In the genomic region with DNA sequence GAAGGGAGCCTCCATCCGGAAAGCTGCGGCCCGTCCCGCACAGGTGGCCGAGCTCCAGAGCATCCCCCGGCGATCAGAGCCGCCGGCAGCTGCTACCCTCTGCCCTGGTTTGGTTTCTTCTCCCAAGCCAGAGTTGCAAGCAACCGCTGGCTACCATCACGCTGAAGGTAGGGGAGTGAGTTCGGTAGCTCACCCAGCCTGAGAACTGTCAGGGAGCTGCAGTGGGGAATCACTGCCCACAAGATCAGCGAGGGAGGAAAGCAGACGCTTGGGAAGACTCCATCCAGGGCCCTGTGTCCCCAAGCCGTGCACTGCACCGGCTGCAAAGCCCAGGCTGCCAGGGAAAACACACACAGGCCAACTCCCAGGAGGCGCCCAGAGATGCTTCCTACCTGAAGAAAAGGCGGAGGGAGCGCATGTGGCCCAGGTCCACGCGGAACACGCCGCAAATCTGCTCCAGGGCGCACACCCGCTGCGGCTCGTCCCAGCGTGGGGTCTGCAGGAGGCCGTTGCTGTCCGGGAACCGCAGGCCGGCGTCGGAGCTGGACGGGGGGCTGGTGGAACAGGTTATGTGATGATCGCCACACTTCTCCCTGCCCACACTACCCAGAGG, we compare ENCODE assay signal across 13 cellular contexts.
DNase-seq lines count a peak whose midpoint lies in the region; TF ChIP-seq lines count a peak whose summit lies in the region.
"Had no signal": no experiment of that assay in that cellular context is flagged by ENCODE, and none has a peak within 500 bp of the region (broad histone marks: within the 10 kb centered on the region; RNA-seq: fewer than 3 reads in every experiment).

No MANE protein-coding gene starts in this region.

- no peaks in the 10 kb centered on the region for H3K9me3 ChIP-seq in HUES64 (ENCODE audit: insufficient read depth, low read depth, low read length)
- H3K9me3 ChIP-seq in mesodermal cell (ENCODE audit: control insufficient read depth, low read length): no peaks in the 10 kb centered on the region
- no peaks in the 10 kb centered on the region for H3K9me3 ChIP-seq in stomach smooth muscle (ENCODE audit: control insufficient read depth in 2 of 2, low read length in 2 of 2)
- H3K9me3 ChIP-seq: neutrophil had no signal

- H3K27me3 ChIP-seq in HUES64 (ENCODE audit: insufficient read depth, low read length) (peaks cover 4% of the 10 kb centered on the region; the same call in 1 of the 2 replicates), brain microvascular endothelial cell (replicated peaks) (no peaks in the 10 kb centered on the region), stomach smooth muscle (ENCODE audit: control insufficient read depth in 1 of 2, insufficient read depth in 2 of 2, low read length in 2 of 2) (no peaks in the 10 kb centered on the region)

- in situ Hi-C loops in brain microvascular endothelial cell (cut with HindIII; ENCODE audit: low pct_ligation_motif_present, low sequenced_read_pairs): no loop called here

- H3K9ac ChIP-seq in HUES64 (ENCODE audit: low read depth, low read length) (no peak overlapping the region; the same call in 1 of the 2 replicates), stomach smooth muscle (ENCODE audit: low read length in 2 of 2) (no peak overlapping the region)

- peaks cover 12% of the 10 kb centered on the region for H3K36me3 ChIP-seq in HUES64 (ENCODE audit: insufficient read depth, low read length)
- H3K36me3 ChIP-seq in brain microvascular endothelial cell (replicated peaks): peaks cover 11% of the 10 kb centered on the region
- peaks cover 24% of the 10 kb centered on the region for H3K36me3 ChIP-seq in mesodermal cell (ENCODE audit: control insufficient read depth, insufficient read depth, low read length)
- H3K36me3 ChIP-seq in stomach smooth muscle (ENCODE audit: control insufficient read depth in 2 of 2, insufficient read depth in 2 of 2, low read length in 2 of 2): peaks cover 0 to 7% of the 10 kb centered on the region in 2 donors
- H3K36me3 ChIP-seq: neutrophil had no signal

- no peak overlapping the region for H3K4me3 ChIP-seq in HUES64 (ENCODE audit: low read length)
- H3K4me3 ChIP-seq in brain microvascular endothelial cell (ENCODE audit: low read depth, low read length): peak overlapping the region; percentile 31
- no peak overlapping the region for H3K4me3 ChIP-seq in mesodermal cell (ENCODE audit: extremely low read depth, insufficient read depth, low read length, poor library complexity, severe bottlenecking)
- peak overlapping the region in 1 of 2 donors; percentile 44 for H3K4me3 ChIP-seq in stomach smooth muscle (ENCODE audit: low read length in 2 of 2)

- no peak for DNase-seq in brain microvascular endothelial cell
- DNase-seq in RPMI8226: no peak
- no peak for DNase-seq in mucosa of gallbladder (ENCODE audit: low spot score)
- no peak for DNase-seq in nucleus accumbens (lab: John Stamatoyannopoulos, UW)
- DNase-seq: activated CD4-positive, alpha-beta memory T cell treated with anti-CD3 and anti-CD28 coated beads, Interleukin-2, amount 10 ng/mL, durations not matched to agents 7 days and 5 days; Karpas-422; stimulated activated CD4-positive, alpha-beta T cell treated with anti-CD3 and anti-CD28 coated beads, Interleukin-2, amount 100 ng/mL, for 24 hours; stimulated activated naive CD8-positive, alpha-beta T cell treated with anti-CD3 and anti-CD28 coated beads, Interleukin-15, Interleukin-2, amounts not matched to agents 100 U/mL and 50 U/mL, for 24 hours; T-helper 17 cell had no signal

- peak overlapping the region; percentile 100; the same call in 1 of the 2 replicates for H3K27ac ChIP-seq in HUES64 (ENCODE audit: low read depth, low read length)
- peak overlapping the region; percentile 70 for H3K27ac ChIP-seq in brain microvascular endothelial cell
- peak overlapping the region; percentile 92 for H3K27ac ChIP-seq in mesodermal cell (ENCODE audit: low read depth, low read length, severe bottlenecking)
- H3K27ac ChIP-seq in stomach smooth muscle (ENCODE audit: low read length): peak overlapping the region; percentile 58
- H3K27ac ChIP-seq: neutrophil had no signal

- WGBS in HUES64: 72% methylated on average over 30 of the region's 36 CpGs
- 66 to 81% methylated on average over 28 to 30 of the region's 36 CpGs for WGBS in mesodermal cell (ENCODE audit: insufficient coverage in 2 of 2), 2 experiments

- no peak for TF ChIP-seq CTCF in brain microvascular endothelial cell (IDR thresholded peaks at IDR 0.05; ENCODE audit: low read depth, low read length, missing control alignments)

- H3K4me1 ChIP-seq in HUES64 (ENCODE audit: insufficient read depth, low read length): peaks cover 54% of the 10 kb centered on the region
- H3K4me1 ChIP-seq in mesodermal cell (ENCODE audit: control insufficient read depth, insufficient read depth, low read length, poor library complexity, severe bottlenecking): peaks cover 36% of the 10 kb centered on the region
- peaks cover 15% of the 10 kb centered on the region for H3K4me1 ChIP-seq in stomach smooth muscle (ENCODE audit: control insufficient read depth, insufficient read depth, low read length)
